2 cellular contexts compared by ENCODE assay signal in the genomic region with DNA sequence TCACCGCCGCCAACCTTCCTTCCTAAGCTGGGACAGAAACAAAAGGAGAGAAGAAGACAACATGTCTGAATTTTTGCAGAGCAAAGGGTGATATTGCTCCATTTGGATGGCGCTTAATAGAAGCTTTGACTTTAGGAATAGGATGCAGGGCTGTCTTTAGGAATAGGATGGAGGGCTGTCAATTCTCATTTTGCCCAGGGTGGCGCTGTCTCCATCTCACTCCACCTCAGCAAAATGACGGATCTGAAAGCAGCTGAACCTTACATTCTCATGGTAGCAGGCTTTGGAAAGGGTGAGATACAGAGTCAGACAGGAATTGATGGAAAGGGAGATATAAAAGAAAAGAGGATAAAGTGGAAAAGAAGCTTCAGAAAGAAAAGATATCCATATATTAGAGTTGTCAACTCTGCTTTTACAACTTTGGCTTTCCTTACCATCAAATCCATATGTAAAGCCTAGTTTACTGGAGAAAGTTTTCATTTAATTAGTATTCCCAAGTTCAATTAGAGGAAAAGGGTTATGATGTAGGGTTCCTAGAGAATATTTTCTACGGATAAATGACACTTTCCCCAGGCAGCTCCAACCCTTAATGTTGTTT.
A peak's percentile ranks its signal among the peaks of the same experiment; 100 is the strongest.
TF ChIP-seq lines count a peak whose summit lies in the region.

No MANE protein-coding gene starts in this region.

TF ChIP-seq in HEK293, 187 proteins besides CTCF, POLR2A, EP300 and RAD21 (continued from another document):
- peak; percentile 63 for TF ChIP-seq ZNF513 (tag by site-specific recombination; IDR thresholded peaks at IDR 0.05)
- TF ChIP-seq ZNF404 (tag by site-specific recombination; IDR thresholded peaks at IDR 0.05): no peak
- TF ChIP-seq IKZF3 (tag by site-specific recombination; IDR thresholded peaks at IDR 0.05): peak; percentile 38; the same call in 1 of the 2 replicates
- TF ChIP-seq ZBTB11 (tag by site-specific recombination; conservative IDR thresholded peaks at IDR 0.05; ENCODE audit: low read depth): no peak
- TF ChIP-seq ZNF2 (tag by site-specific recombination; IDR thresholded peaks at IDR 0.05): peak; percentile 68; the same call in 1 of the 2 replicates
- TF ChIP-seq ZBTB21 (tag by site-specific recombination; IDR thresholded peaks at IDR 0.05): no peak
- no peak for TF ChIP-seq GLI2 (tag by site-specific recombination; IDR thresholded peaks at IDR 0.05; ENCODE audit: borderline replicate concordance, low read depth)
- no peak for TF ChIP-seq SCRT2 (tag by site-specific recombination; IDR thresholded peaks at IDR 0.05)
- TF ChIP-seq ZNF174 (tag by site-specific recombination; IDR thresholded peaks at IDR 0.05): no peak
- peak; percentile 11; the same call in 1 of the 2 replicates for TF ChIP-seq SP7 (tag by site-specific recombination; IDR thresholded peaks at IDR 0.05)
- TF ChIP-seq ZNF660 (tag by site-specific recombination; IDR thresholded peaks at IDR 0.05): no peak
- TF ChIP-seq, protein P1, sequence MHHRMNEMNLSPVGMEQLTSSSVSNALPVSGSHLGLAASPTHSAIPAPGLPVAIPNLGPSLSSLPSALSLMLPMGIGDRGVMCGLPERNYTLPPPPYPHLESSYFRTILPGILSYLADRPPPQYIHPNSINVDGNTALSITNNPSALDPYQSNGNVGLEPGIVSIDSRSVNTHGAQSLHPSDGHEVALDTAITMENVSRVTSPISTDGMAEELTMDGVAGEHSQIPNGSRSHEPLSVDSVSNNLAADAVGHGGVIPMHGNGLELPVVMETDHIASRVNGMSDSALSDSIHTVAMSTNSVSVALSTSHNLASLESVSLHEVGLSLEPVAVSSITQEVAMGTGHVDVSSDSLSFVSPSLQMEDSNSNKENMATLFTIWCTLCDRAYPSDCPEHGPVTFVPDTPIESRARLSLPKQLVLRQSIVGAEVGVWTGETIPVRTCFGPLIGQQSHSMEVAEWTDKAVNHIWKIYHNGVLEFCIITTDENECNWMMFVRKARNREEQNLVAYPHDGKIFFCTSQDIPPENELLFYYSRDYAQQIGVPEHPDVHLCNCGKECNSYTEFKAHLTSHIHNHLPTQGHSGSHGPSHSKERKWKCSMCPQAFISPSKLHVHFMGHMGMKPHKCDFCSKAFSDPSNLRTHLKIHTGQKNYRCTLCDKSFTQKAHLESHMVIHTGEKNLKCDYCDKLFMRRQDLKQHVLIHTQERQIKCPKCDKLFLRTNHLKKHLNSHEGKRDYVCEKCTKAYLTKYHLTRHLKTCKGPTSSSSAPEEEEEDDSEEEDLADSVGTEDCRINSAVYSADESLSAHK (tag by site-specific recombination; IDR thresholded peaks at IDR 0.05): no peak
- TF ChIP-seq SALL2 (tag by site-specific recombination; IDR thresholded peaks at IDR 0.05; ENCODE audit: borderline replicate concordance): no peak

TF ChIP-seq in GM12878, 131 proteins besides CTCF, POLR2A, EP300 and RAD21 (continued from another document):
- TF ChIP-seq, protein P2, sequence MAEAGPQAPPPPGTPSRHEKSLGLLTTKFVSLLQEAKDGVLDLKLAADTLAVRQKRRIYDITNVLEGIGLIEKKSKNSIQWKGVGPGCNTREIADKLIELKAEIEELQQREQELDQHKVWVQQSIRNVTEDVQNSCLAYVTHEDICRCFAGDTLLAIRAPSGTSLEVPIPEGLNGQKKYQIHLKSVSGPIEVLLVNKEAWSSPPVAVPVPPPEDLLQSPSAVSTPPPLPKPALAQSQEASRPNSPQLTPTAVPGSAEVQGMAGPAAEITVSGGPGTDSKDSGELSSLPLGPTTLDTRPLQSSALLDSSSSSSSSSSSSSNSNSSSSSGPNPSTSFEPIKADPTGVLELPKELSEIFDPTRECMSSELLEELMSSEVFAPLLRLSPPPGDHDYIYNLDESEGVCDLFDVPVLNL (IDR thresholded peaks at IDR 0.05; ENCODE audit: low read depth, low read length): no peak
- no peak for TF ChIP-seq KLF5 (IDR thresholded peaks at IDR 0.05; ENCODE audit: partially characterized antibody)
